In the genomic region with DNA sequence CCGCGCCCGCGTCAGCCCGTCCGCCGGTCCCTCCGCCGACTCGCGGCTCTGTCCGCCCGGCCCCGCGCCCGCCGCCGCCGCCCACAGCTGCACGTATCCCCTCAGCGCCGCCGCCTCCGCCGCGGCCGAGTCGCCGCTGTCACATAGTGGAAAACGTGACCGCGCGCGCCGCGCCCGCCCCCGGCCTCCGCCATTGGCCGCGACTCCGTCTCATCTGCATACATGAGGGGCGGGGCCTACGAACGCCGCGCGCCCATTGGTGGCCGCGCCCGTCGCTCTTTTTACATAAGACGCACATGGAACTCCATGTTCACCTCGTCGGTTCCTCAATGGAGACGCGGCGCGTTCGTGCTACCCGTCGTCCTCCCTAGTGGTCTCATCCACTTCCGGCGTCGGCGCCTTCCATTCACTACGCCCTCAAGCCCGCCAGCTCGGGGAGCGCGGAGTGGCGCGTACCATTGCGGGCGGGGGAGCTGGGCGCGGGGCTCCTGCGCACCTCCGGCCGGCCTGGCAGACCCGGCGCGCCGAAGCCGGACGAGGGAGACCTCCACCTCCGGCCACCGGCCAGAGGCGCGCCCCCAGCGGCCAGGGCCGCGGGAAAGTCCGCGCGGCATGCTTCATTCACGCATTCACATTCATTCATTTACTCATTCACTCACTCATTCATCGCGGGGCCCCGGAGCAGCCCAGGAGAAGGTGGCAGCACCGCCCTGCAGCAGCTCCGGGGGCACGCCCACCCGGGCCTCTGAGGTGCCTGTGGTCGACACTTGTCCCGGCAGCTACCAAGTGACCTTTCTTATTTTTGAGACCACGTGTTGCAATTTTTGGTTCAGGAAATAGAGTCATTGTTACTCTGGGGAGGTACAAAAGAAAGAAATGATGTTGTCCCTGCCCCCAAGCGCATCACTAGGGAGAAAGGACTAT, we compare ENCODE assay signal across 7 cellular contexts. TPM values are rescaled to one million over a fixed set of nuclear protein-coding genes. Genes with fewer than 3 reads are reported as not detected.
DNase-seq lines count a peak whose midpoint lies in the region; ATAC-seq, FAIRE-seq and TF ChIP-seq lines count a peak whose summit lies in the region.

No MANE protein-coding gene starts in this region.

- H3K36me3 Mint-ChIP-seq in T-helper 2 cell treated with Interferon-gamma antibody and Interleukin-4, amounts not matched to agents 5 μg/mL and 100 μg/mL, for 36 hours (ENCODE audit: low read depth): no peaks in the 10 kb centered on the region
- no peaks in the 10 kb centered on the region for H3K36me3 Mint-ChIP-seq in astrocyte (ENCODE audit: low read depth, unreplicated experiment)

- peak overlapping the region; percentile 94 for H3K9ac ChIP-seq in astrocyte (ENCODE audit: low read length)

- H3K79me2 ChIP-seq in astrocyte (ENCODE audit: insufficient read depth, low read length) (peaks cover 24% of the 10 kb centered on the region), hepatocyte (peaks cover 33% of the 10 kb centered on the region)

- no peaks in the 10 kb centered on the region for H3K9me3 ChIP-seq in astrocyte (ENCODE audit: insufficient read depth, low read depth, low read length)
- no peaks in the 10 kb centered on the region for H3K9me3 ChIP-seq in hepatocyte (ENCODE audit: low read depth)

- no peaks in the 10 kb centered on the region for H3K9me2 ChIP-seq in hepatocyte (replicated peaks; ENCODE audit: insufficient read depth)

- peak overlapping the region; percentile 81 for H2AFZ ChIP-seq in astrocyte (ENCODE audit: low read depth, low read length)
- H2AFZ ChIP-seq in hepatocyte: peak overlapping the region; percentile 31

- DNase-seq in NCI-H187 (lab: John Stamatoyannopoulos, UW) (peak; percentile 89 to 90), astrocyte (ENCODE audit: low read depth) (peak; percentile 99), hepatocyte (ENCODE audit: low spot score) (peak; percentile 99), retina (peak; percentile 99)
- peak; percentile 98 for DNase-seq in T-helper 2 cell treated with Interferon-gamma antibody and Interleukin-4, amounts not matched to agents 5 μg/mL and 100 μg/mL, for 36 hours (ENCODE audit: low spot score)

- H3K27me3 ChIP-seq in astrocyte (ENCODE audit: insufficient read depth, low read length): no peaks in the 10 kb centered on the region
- no peaks in the 10 kb centered on the region for H3K27me3 ChIP-seq in hepatocyte

- H3K4me1 ChIP-seq in astrocyte (ENCODE audit: insufficient read depth, low read length) (peaks cover 40% of the 10 kb centered on the region), hepatocyte (ENCODE audit: insufficient read depth) (peaks cover 48% of the 10 kb centered on the region)

- peak overlapping the region; percentile 78 for H3K4me3 ChIP-seq in astrocyte (ENCODE audit: insufficient read depth, low read depth, low read length)
- peak overlapping the region; percentile 24 for H3K4me3 ChIP-seq in hepatocyte

- H3K4me1 Mint-ChIP-seq in T-helper 2 cell treated with Interferon-gamma antibody and Interleukin-4, amounts not matched to agents 5 μg/mL and 100 μg/mL, for 36 hours (ENCODE audit: low read depth): peaks cover 25% of the 10 kb centered on the region
- peaks cover 26% of the 10 kb centered on the region for H3K4me1 Mint-ChIP-seq in astrocyte (ENCODE audit: low read depth, unreplicated experiment)

- peak; percentile 57 for ATAC-seq in GM18499 (IDR thresholded peaks at IDR 0.05; ENCODE audit: insufficient read depth, unreplicated experiment)
- peak; percentile 90 for ATAC-seq in HG02943 (IDR thresholded peaks at IDR 0.05; ENCODE audit: low read depth, unreplicated experiment)

- TF ChIP-seq CTCF in astrocyte (IDR thresholded peaks at IDR 0.05; ENCODE audit: insufficient read depth, low read depth, low read length) (peak; percentile 11), hepatocyte (IDR thresholded peaks at IDR 0.05; ENCODE audit: poor library complexity) (peak; percentile 18)

- H3K4me2 ChIP-seq in astrocyte (ENCODE audit: low read length) (peak overlapping the region; percentile 91), hepatocyte (peak overlapping the region; percentile 86)

- WGBS in hepatocyte (ENCODE audit: low lambda C conversion rate, missing lambda C conversion rate): under 1% methylated on average over 85 of the region's 108 CpGs

- no peaks in the 10 kb centered on the region for H3K27me3 Mint-ChIP-seq in T-helper 2 cell treated with Interferon-gamma antibody and Interleukin-4, amounts not matched to agents 5 μg/mL and 100 μg/mL, for 36 hours (ENCODE audit: low read depth)
- peaks cover 5% of the 10 kb centered on the region for H3K27me3 Mint-ChIP-seq in astrocyte (ENCODE audit: low read depth, unreplicated experiment)

- H3K9me3 Mint-ChIP-seq in T-helper 2 cell treated with Interferon-gamma antibody and Interleukin-4, amounts not matched to agents 5 μg/mL and 100 μg/mL, for 36 hours: no peaks in the 10 kb centered on the region
- no peaks in the 10 kb centered on the region for H3K9me3 Mint-ChIP-seq in astrocyte (ENCODE audit: unreplicated experiment)

- H3K27ac ChIP-seq in astrocyte (ENCODE audit: low read depth, low read length) (peak overlapping the region; percentile 92), hepatocyte (peak overlapping the region; percentile 96)

- H3K36me3 ChIP-seq in astrocyte (ENCODE audit: insufficient read depth, low read length): no peaks in the 10 kb centered on the region
- no peaks in the 10 kb centered on the region for H3K36me3 ChIP-seq in hepatocyte (replicated peaks; ENCODE audit: insufficient read depth, low read depth)

- H3K27ac Mint-ChIP-seq in T-helper 2 cell treated with Interferon-gamma antibody and Interleukin-4, amounts not matched to agents 5 μg/mL and 100 μg/mL, for 36 hours: peak overlapping the region; percentile 97
- peak overlapping the region; percentile 69 for H3K27ac Mint-ChIP-seq in astrocyte (ENCODE audit: unreplicated experiment)

- FAIRE-seq in astrocyte (lab: Jason Lieb, UNC): no peak

- peak overlapping the region; percentile 96 for H3K4me3 Mint-ChIP-seq in T-helper 2 cell treated with Interferon-gamma antibody and Interleukin-4, amounts not matched to agents 5 μg/mL and 100 μg/mL, for 36 hours
- peak overlapping the region; percentile 87 for H3K4me3 Mint-ChIP-seq in astrocyte (ENCODE audit: unreplicated experiment)

- H4K20me1 ChIP-seq in astrocyte (ENCODE audit: insufficient read depth, low read length): peaks cover 15% of the 10 kb centered on the region
- no peaks in the 10 kb centered on the region for H4K20me1 ChIP-seq in hepatocyte (ENCODE audit: insufficient read depth, poor library complexity, severe bottlenecking)

RNA-seq across cellular contexts. Expression of a gene that starts 0.5 kb away (rescaled TPM):
- total RNA-seq in astrocyte: 2.0 and 3.5 TPM in 2 replicates
- total RNA-seq in hepatocyte: 6.1 and 8.9 TPM in 2 replicates
- polyA plus RNA-seq in hepatocyte: 6.0 and 6.4 TPM in 2 replicates

RNA-seq across cellular contexts. Expression of a gene that starts 31.4 kb away (rescaled TPM):
- total RNA-seq in astrocyte (17.8 and 19.6 TPM in 2 replicates), hepatocyte (9.0 and 9.7 TPM in 2 replicates)
- 8.4 and 9.1 TPM in 2 replicates for polyA plus RNA-seq in hepatocyte

RNA-seq across cellular contexts. Expression of a gene that starts 49.1 kb away (rescaled TPM):
- total RNA-seq in astrocyte: 1.3 and 3.0 TPM in 2 replicates
- 14.1 and 17.8 TPM in 2 replicates for total RNA-seq in hepatocyte
- polyA plus RNA-seq in hepatocyte: 23.0 and 28.5 TPM in 2 replicates

Comparison
In these comparisons a context has a peak if more than half of its experiments do, and no peak if none do; other contexts are left out.
1. Peak in every context shown above with its lines: DNase-seq, ATAC-seq, H3K4me3 ChIP-seq and H3K27ac ChIP-seq.